Comparison of ENCODE assay signal across 9 cellular contexts in genomic region chr12:22409071-22409951, GRCh38.
A peak's percentile ranks its signal among the peaks of the same experiment; 100 is the strongest.
DNase-seq lines count a peak whose midpoint lies in the region; ATAC-seq and TF ChIP-seq lines count a peak whose summit lies in the region.
"Had no signal": no experiment of that assay in that cellular context is flagged by ENCODE, and none has a peak within 500 bp of the region (broad histone marks: within the 10 kb centered on the region; RNA-seq: fewer than 3 reads in every experiment).

No MANE protein-coding gene starts in this region.

- no peak overlapping the region for H3K27ac Mint-ChIP-seq in endothelial cell (ENCODE audit: unreplicated experiment)

- H3K9me3 ChIP-seq in HAP-1, result no peaks in the 10 kb centered on the region
- H3K9me3 ChIP-seq: ovary had no signal

- peak; percentile 98 for ATAC-seq in GM21381 (IDR thresholded peaks at IDR 0.05; ENCODE audit: unreplicated experiment)
- ATAC-seq in HG03558 (IDR thresholded peaks at IDR 0.05; ENCODE audit: extremely low read depth, unreplicated experiment), result peak; percentile 92

- no peaks in the 10 kb centered on the region for H3K9me3 Mint-ChIP-seq in endothelial cell (ENCODE audit: unreplicated experiment)

- H3K27me3 Mint-ChIP-seq in endothelial cell (ENCODE audit: unreplicated experiment), result peaks cover 6% of the 10 kb centered on the region

- TF ChIP-seq CTCF in GM12865 (IDR thresholded peaks at IDR 0.05; ENCODE audit: insufficient read depth, low read depth, low read length, missing control alignments) (no peak), astrocyte of the spinal cord (IDR thresholded peaks at IDR 0.05; ENCODE audit: low read depth, low read length) (no peak), endothelial cell (IDR thresholded peaks at IDR 0.05; ENCODE audit: unreplicated experiment) (no peak)

- no peaks in the 10 kb centered on the region for H3K36me3 Mint-ChIP-seq in endothelial cell (ENCODE audit: low read depth, unreplicated experiment)

- H3K36me3 ChIP-seq in HAP-1 (replicated peaks), result no peaks in the 10 kb centered on the region
- H3K36me3 ChIP-seq: ovary had no signal

- H3K27me3 ChIP-seq in HAP-1 (ENCODE audit: low read depth), result no peaks in the 10 kb centered on the region
- H3K27me3 ChIP-seq: ovary had no signal

- no peak overlapping the region for H3K4me3 Mint-ChIP-seq in endothelial cell (ENCODE audit: unreplicated experiment)

- DNase-seq in GM12865 (ENCODE audit: low read depth) (peak; percentile 88), astrocyte of the spinal cord (ENCODE audit: low read depth, low spot score) (peak; percentile 16), DMS53 (lab: John Stamatoyannopoulos, UW) (no peak), HAP-1 (ENCODE audit: low spot score in 2 of 2) (no peak), endothelial cell (ENCODE audit: low spot score) (no peak)
- DNase-seq in stimulated activated CD4-positive, alpha-beta T cell treated with anti-CD3 and anti-CD28 coated beads, Interleukin-4, amount 100 ng/mL, for 24 hours, result peak; percentile 55

- H3K4me1 ChIP-seq in HAP-1, result no peaks in the 10 kb centered on the region

- H3K4me1 Mint-ChIP-seq in endothelial cell (ENCODE audit: unreplicated experiment), result no peaks in the 10 kb centered on the region

- H3K4me3 ChIP-seq in GM12865 (ENCODE audit: low read depth, low read length), result no peak overlapping the region
- H3K4me3 ChIP-seq in astrocyte of the spinal cord (ENCODE audit: low read depth, low read length), result no peak overlapping the region
- H3K4me3 ChIP-seq in HAP-1, result no peak overlapping the region
- H3K4me3 ChIP-seq: ovary had no signal

- in situ Hi-C loops in astrocyte of the spinal cord (cut with HindIII; ENCODE audit: low sequenced_read_pairs), result no loop called here
- in situ Hi-C loops in HAP-1 (cut with MboI; ENCODE audit: low sequenced_read_pairs), result no loop called here

Comparison
In these comparisons a context has a peak if more than half of its experiments do, and no peak if none do; other contexts are left out.
1. DNase-seq: peak in GM12865 (single experiment), astrocyte of the spinal cord (single experiment) and stimulated activated CD4-positive, alpha-beta T cell treated with anti-CD3 and anti-CD28 coated beads, Interleukin-4, amount 100 ng/mL, for 24 hours (single experiment); none in DMS53 (single experiment), HAP-1 (0 of 2) and endothelial cell (single experiment).